In genomic region chr2:239994086-239994485, GRCh38 we compare ENCODE assay signal across 34 cellular contexts. TPM values are rescaled to one million over a fixed set of nuclear protein-coding genes. Genes with fewer than 3 reads are reported as not detected.
"Had no signal": no experiment of that assay in that cellular context is flagged by ENCODE, and none has a peak within 500 bp of the region (broad histone marks: within the 10 kb centered on the region; RNA-seq: fewer than 3 reads in every experiment).

No MANE protein-coding gene starts in this region.

- H3K27ac Mint-ChIP-seq: activated CD4-positive, alpha-beta memory T cell treated with anti-CD3 and anti-CD28 coated beads, Interleukin-2, amount 10 ng/mL, durations not matched to agents 7 days and 5 days; activated T-cell treated with anti-CD3 and anti-CD28 coated beads, Interleukin-2, amount 50 U/mL, for 24 hours; endodermal cell; mesothelial cell of epicardium; stimulated activated memory B cell treated with anti-CD40 and anti-IgM and Interleukin-4, amounts not matched to agents 10 μg/mL and 1 μg/mL and 100 μg/mL, for 72 hours; stimulated activated naive CD8-positive, alpha-beta T cell treated with anti-CD3 and anti-CD28 coated beads, Interleukin-15, amount 100 ng/mL, for 72 hours; T-helper 2 cell treated with Interferon-gamma antibody and Interleukin-4, amounts not matched to agents 5 μg/mL and 100 μg/mL, for 36 hours; type B pancreatic cell had no signal

- H3K4me1 ChIP-seq: pancreas, prostate gland had no signal

- H3K27me3 ChIP-seq: brain microvascular endothelial cell, pancreas, sigmoid colon, uterus had no signal

- H3K27ac ChIP-seq: brain microvascular endothelial cell, pancreas, prostate gland, sigmoid colon, uterus had no signal

- H3K27me3 Mint-ChIP-seq: activated CD4-positive, alpha-beta memory T cell treated with anti-CD3 and anti-CD28 coated beads, Interleukin-2, amount 10 ng/mL, durations not matched to agents 7 days and 5 days; activated T-cell treated with anti-CD3 and anti-CD28 coated beads, Interleukin-2, amount 50 U/mL, for 24 hours; dendritic cell treated with granulocyte-macrophage colony-stimulating factor and Interleukin-4, amounts not matched to agents 40 ng/mL and 50 ng/mL, for 4 days; naive thymus-derived CD8-positive, alpha-beta T cell; stimulated activated memory B cell treated with anti-CD40 and anti-IgM and Interleukin-4, amounts not matched to agents 10 μg/mL and 1 μg/mL and 100 μg/mL, for 72 hours; stimulated activated naive CD8-positive, alpha-beta T cell treated with anti-CD3 and anti-CD28 coated beads, Interleukin-15, amount 100 ng/mL, for 72 hours; type B pancreatic cell had no signal

- H3K9me3 ChIP-seq: pancreas, prostate gland, sigmoid colon, uterus had no signal

- H3K4me3 ChIP-seq: pancreas, prostate gland, sigmoid colon, uterus had no signal

- H3K36me3 ChIP-seq: prostate gland, uterus had no signal

- H3K4me3 Mint-ChIP-seq: activated CD4-positive, alpha-beta memory T cell treated with anti-CD3 and anti-CD28 coated beads, Interleukin-2, amount 10 ng/mL, durations not matched to agents 7 days and 5 days; activated T-cell treated with anti-CD3 and anti-CD28 coated beads, Interleukin-2, amount 50 U/mL, for 24 hours; dendritic cell treated with granulocyte-macrophage colony-stimulating factor and Interleukin-4, amounts not matched to agents 40 ng/mL and 50 ng/mL, for 4 days; endodermal cell; immature natural killer cell; mesothelial cell of epicardium; naive thymus-derived CD8-positive, alpha-beta T cell; neural crest cell; stimulated activated memory B cell treated with anti-CD40 and anti-IgM and Interleukin-4, amounts not matched to agents 10 μg/mL and 1 μg/mL and 100 μg/mL, for 72 hours; stimulated activated naive CD8-positive, alpha-beta T cell treated with anti-CD3 and anti-CD28 coated beads, Interleukin-15, amount 100 ng/mL, for 72 hours; T-helper 2 cell treated with Interferon-gamma antibody and Interleukin-4, amounts not matched to agents 5 μg/mL and 100 μg/mL, for 36 hours; type B pancreatic cell had no signal

- H3K4me1 Mint-ChIP-seq: activated CD4-positive, alpha-beta memory T cell treated with anti-CD3 and anti-CD28 coated beads, Interleukin-2, amount 10 ng/mL, durations not matched to agents 7 days and 5 days; endodermal cell; neural crest cell; stimulated activated memory B cell treated with anti-CD40 and anti-IgM and Interleukin-4, amounts not matched to agents 10 μg/mL and 1 μg/mL and 100 μg/mL, for 72 hours; stimulated activated naive CD8-positive, alpha-beta T cell treated with anti-CD3 and anti-CD28 coated beads, Interleukin-15, amount 100 ng/mL, for 72 hours had no signal

- DNase-seq: activated CD4-positive, alpha-beta memory T cell treated with anti-CD3 and anti-CD28 coated beads, Interleukin-2, amount 10 ng/mL, durations not matched to agents 7 days and 5 days; activated CD4-positive, alpha-beta T cell treated with anti-CD3 and anti-CD28 coated beads for 48 hours; activated CD8-positive, alpha-beta memory T cell treated with anti-CD3 and anti-CD28 coated beads, Interleukin-2, amount 50 U/mL, for 48 hours; activated gamma-delta T cell; activated naive CD4-positive, alpha-beta T cell treated with anti-CD3 and anti-CD28 coated beads, Interleukin-2, amount 50 U/mL, for 16 hours; activated T-cell treated with anti-CD3 and anti-CD28 coated beads, Interleukin-2, amount 50 U/mL, for 24 hours; amniotic stem cell; brain microvascular endothelial cell; endodermal cell; foreskin fibroblast; hippocampal formation; immature natural killer cell; kidney; left colon; naive thymus-derived CD8-positive, alpha-beta T cell; nucleus accumbens; pancreas; sigmoid colon; small intestine; stimulated activated CD4-positive, alpha-beta T cell treated with anti-CD3 and anti-CD28 coated beads, Interleukin-4, amount 100 ng/mL, for 24 hours; stimulated activated naive CD8-positive, alpha-beta T cell treated with anti-CD3 and anti-CD28 coated beads, Interleukin-15, amount 100 ng/mL, for 72 hours; uterus had no signal

- ATAC-seq: activated CD4-positive, CD25-positive, alpha-beta regulatory T cell treated with anti-CD3 and anti-CD28 coated beads, Interleukin-2, amount 50 U/mL, for 24 hours; esophagus mucosa; left colon; naive thymus-derived CD8-positive, alpha-beta T cell; pancreas; stimulated activated memory B cell treated with anti-CD40 and anti-IgM and Interleukin-4, amounts not matched to agents 10 μg/mL and 1 μg/mL and 100 μg/mL, for 72 hours; stimulated activated naive CD8-positive, alpha-beta T cell treated with anti-CD3 and anti-CD28 coated beads, Interleukin-15, amount 100 ng/mL, for 72 hours had no signal

- H3K9me3 Mint-ChIP-seq: activated CD4-positive, alpha-beta memory T cell treated with anti-CD3 and anti-CD28 coated beads, Interleukin-2, amount 10 ng/mL, durations not matched to agents 7 days and 5 days; activated T-cell treated with anti-CD3 and anti-CD28 coated beads, Interleukin-2, amount 50 U/mL, for 24 hours; dendritic cell treated with granulocyte-macrophage colony-stimulating factor and Interleukin-4, amounts not matched to agents 40 ng/mL and 50 ng/mL, for 4 days; endodermal cell; immature natural killer cell; naive thymus-derived CD8-positive, alpha-beta T cell; neural crest cell; stimulated activated memory B cell treated with anti-CD40 and anti-IgM and Interleukin-4, amounts not matched to agents 10 μg/mL and 1 μg/mL and 100 μg/mL, for 72 hours; stimulated activated naive CD8-positive, alpha-beta T cell treated with anti-CD3 and anti-CD28 coated beads, Interleukin-15, amount 100 ng/mL, for 72 hours; T-helper 2 cell treated with Interferon-gamma antibody and Interleukin-4, amounts not matched to agents 5 μg/mL and 100 μg/mL, for 36 hours; type B pancreatic cell had no signal

RNA-seq across cellular contexts. Expression of gene OR6B2, which starts 36.1 kb away (rescaled TPM):
- total RNA-seq: activated CD4-positive, alpha-beta memory T cell treated with anti-CD3 and anti-CD28 coated beads, Interleukin-2, amount 10 ng/mL, durations not matched to agents 7 days and 5 days; astrocyte; cardiac septum; endodermal cell; esophagus mucosa; kidney; left colon; lower leg skin; mesothelial cell of epicardium; naive thymus-derived CD8-positive, alpha-beta T cell; neural crest cell; pancreas; prostate gland; sigmoid colon; uterus had no signal

RNA-seq across cellular contexts. Expression of gene OR6B3, which starts 59.2 kb away (rescaled TPM):
- total RNA-seq: activated CD4-positive, alpha-beta memory T cell treated with anti-CD3 and anti-CD28 coated beads, Interleukin-2, amount 10 ng/mL, durations not matched to agents 7 days and 5 days; astrocyte; cardiac septum; endodermal cell; esophagus mucosa; kidney; left colon; mesothelial cell of epicardium; naive thymus-derived CD8-positive, alpha-beta T cell; neural crest cell; pancreas; prostate gland; sigmoid colon; uterus had no signal
